ENCODE assay signal across 8 cellular contexts in the genomic region with DNA sequence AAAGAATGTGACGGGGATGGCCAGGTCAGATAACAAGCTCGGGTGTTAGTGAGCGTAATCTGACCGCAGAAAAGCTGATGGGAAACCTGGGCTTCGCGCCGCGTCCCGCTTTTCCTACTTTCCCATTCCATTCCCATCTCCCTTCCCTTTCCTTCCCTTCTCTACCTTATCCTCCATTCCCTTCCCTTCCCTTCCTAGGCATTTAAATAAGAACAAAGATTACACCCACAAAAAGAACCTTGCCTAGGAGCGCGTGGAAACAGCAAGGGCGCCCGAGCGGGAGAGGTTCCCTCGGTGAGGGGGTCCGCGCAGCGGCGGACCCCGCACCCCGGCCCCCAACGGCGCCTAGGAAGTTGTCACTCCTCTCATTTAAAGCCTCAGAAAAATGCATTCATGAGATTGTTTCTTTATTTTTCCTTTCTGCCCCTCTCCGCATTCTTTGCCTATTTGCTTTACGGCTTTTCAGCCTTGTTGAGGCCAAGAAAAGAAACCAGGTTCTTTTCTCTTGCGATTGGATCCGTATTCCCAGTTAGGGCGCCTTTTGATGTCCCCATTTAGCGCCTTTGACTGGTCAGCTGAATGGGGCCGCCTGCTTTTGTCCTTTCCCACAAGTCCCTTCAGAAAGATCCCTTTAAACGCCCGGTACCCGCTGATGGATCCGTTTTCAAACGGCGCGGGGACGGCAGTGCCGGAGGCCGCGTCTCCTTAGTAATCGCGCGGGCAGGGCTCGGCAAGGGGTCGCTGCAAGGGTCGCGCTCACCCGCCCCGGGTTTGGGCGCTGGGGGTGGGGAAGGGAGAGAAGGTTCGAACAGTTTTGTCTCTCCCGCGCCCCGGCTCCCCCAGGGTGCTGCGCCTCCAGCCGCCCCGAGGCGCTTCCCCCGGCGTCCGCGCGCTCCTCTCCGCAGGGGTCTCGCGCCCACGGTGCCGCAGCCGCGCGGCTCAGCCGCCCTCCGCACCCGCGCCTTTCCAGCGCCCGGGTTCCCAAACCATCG. TPM values are rescaled to one million over a fixed set of nuclear protein-coding genes. Genes with fewer than 3 reads are reported as not detected.
DNase-seq lines count a peak whose midpoint lies in the region; ATAC-seq and TF ChIP-seq lines count a peak whose summit lies in the region.

No MANE protein-coding gene starts in this region.

- no peak overlapping the region for H3K27ac Mint-ChIP-seq in naive thymus-derived CD8-positive, alpha-beta T cell

- 0 out of 2 replicates have a peak overlapping the region, but pooled peaks have one; percentile 41 for H2AFZ ChIP-seq in GM23248

- no peaks in the 10 kb centered on the region for H4K20me1 ChIP-seq in GM23248 (ENCODE audit: insufficient read depth)

- H3K27me3 ChIP-seq in GM23248 (replicated peaks; ENCODE audit: insufficient read depth), result peaks cover 77% of the 10 kb centered on the region
- peaks cover 10 to 40% of the 10 kb centered on the region in 2 donors for H3K27me3 ChIP-seq in uterus

- H3K9ac ChIP-seq in GM23248, result no peak overlapping the region

- peaks cover 42 to 70% (median 60%) of the 10 kb centered on the region in 5 donors for H3K27me3 Mint-ChIP-seq in naive thymus-derived CD8-positive, alpha-beta T cell

- CTCF ChIA-PET in AG04449 (lab: Yijun Ruan, JAX), result interaction anchor here (1.0 to 3.6 kb wide), 3 partner anchors 183 to 601 kb away, joined by 4 to 15 read pairs (median 5); no protein-coding TSS in a partner anchor

- 1% methylated on average over 60 to 64 of the region's 79 CpGs for WGBS in GM23248 (ENCODE audit: low coverage in 1 of 2, low lambda C conversion rate in 2 of 2, missing lambda C conversion rate in 2 of 2), 2 experiments

- no peak for DNase-seq in AG04449 (ENCODE audit: low read depth, low spot score)
- DNase-seq in GM23248, result peak; percentile 26
- DNase-seq in ecto neural progenitor cell (ENCODE audit: low spot score), result peak; percentile 63
- DNase-seq in naive thymus-derived CD8-positive, alpha-beta T cell, result no peak
- DNase-seq in NCI-H2196 treated with DMSO at 0.1 percent for 48 hours (lab: John Stamatoyannopoulos, UW; ENCODE audit: unreplicated experiment), result no peak
- DNase-seq in NCI-H524 treated with DMSO at 0.1 percent for 48 hours (lab: John Stamatoyannopoulos, UW), result no peak
- DNase-seq in uterus, result no peak
- DNase-seq in KBM-7, result no peak

- no peaks in the 10 kb centered on the region for H3K36me3 Mint-ChIP-seq in naive thymus-derived CD8-positive, alpha-beta T cell

- in situ Hi-C loops in GM23248 (cut with MboI) (loop anchor here (10.0 kb wide), 2 partner anchors 186 to 596 kb away; no protein-coding TSS in a partner anchor), KBM-7 (cut with MboI; ENCODE audit: low pct_unique_long_range_greater_than_20kb, low sequenced_read_pairs) (loop anchor here (25.0 kb wide), 1 partner anchor 194 kb away; no protein-coding TSS in a partner anchor)

- H3K9me3 Mint-ChIP-seq in naive thymus-derived CD8-positive, alpha-beta T cell, result no peaks in the 10 kb centered on the region

- no peaks in the 10 kb centered on the region for H3F3A ChIP-seq in GM23248 (ENCODE audit: insufficient read depth)

- H3K36me3 ChIP-seq in GM23248 (ENCODE audit: low read depth), result no peaks in the 10 kb centered on the region
- H3K36me3 ChIP-seq in uterus, result no peaks in the 10 kb centered on the region

- H3K4me3 ChIP-seq in AG04449 (ENCODE audit: low read depth, low read length), result peak overlapping the region; percentile 6
- H3K4me3 ChIP-seq in GM23248, result peak overlapping the region; percentile 57
- H3K4me3 ChIP-seq in uterus, result peak overlapping the region in 1 of 2 donors; percentile 31

- H3K79me2 ChIP-seq in GM23248 (ENCODE audit: insufficient read depth), result no peaks in the 10 kb centered on the region

- peaks cover 12 to 41% (median 22%) of the 10 kb centered on the region in 4 donors for H3K4me1 Mint-ChIP-seq in naive thymus-derived CD8-positive, alpha-beta T cell

- no peak for ATAC-seq in naive thymus-derived CD8-positive, alpha-beta T cell

- no peak for TF ChIP-seq CTCF in AG04449 (IDR thresholded peaks at IDR 0.05; ENCODE audit: insufficient read depth, low read length, missing control alignments)
- TF ChIP-seq CTCF in uterus (IDR thresholded peaks at IDR 0.05), result no peak

- peak overlapping the region; percentile 62 for H3K4me2 ChIP-seq in GM23248 (ENCODE audit: unreplicated experiment)

- intact Hi-C loops in uterus (cut with DNase I; ENCODE audit: low total_unique reads), result no loop called here

- H3K4me1 ChIP-seq in GM23248 (ENCODE audit: insufficient read depth), result no peaks in the 10 kb centered on the region
- peaks cover 0 to 15% of the 10 kb centered on the region in 2 donors for H3K4me1 ChIP-seq in uterus

- no peaks in the 10 kb centered on the region for H3K9me2 ChIP-seq in GM23248 (ENCODE audit: insufficient read depth)

- H3K9me3 ChIP-seq in GM23248 (ENCODE audit: low read depth), result no peaks in the 10 kb centered on the region
- H3K9me3 ChIP-seq in uterus, result no peaks in the 10 kb centered on the region

- H3K27ac ChIP-seq in GM23248 (no peak overlapping the region), uterus (no peak overlapping the region)

- peak overlapping the region; percentile 41 to 85 (median 73) for H3K4me3 Mint-ChIP-seq in naive thymus-derived CD8-positive, alpha-beta T cell

- POLR2A ChIA-PET in AG04449 (lab: Yijun Ruan, JAX), result no interaction called here
- POLR2A ChIA-PET in naive thymus-derived CD8-positive, alpha-beta T cell (lab: Charles Lee), result no interaction called here

- TF ChIP-seq POLR2A in uterus (IDR thresholded peaks at IDR 0.05), result no peak

RNA-seq across cellular contexts. Expression of gene TMEM33, which starts 54.1 kb away (rescaled TPM):
- 30.4 and 44.6 TPM in 2 replicates for total RNA-seq in GM23248 (2014; rRNA removed; shearing (Covaris generic))
- polyA plus RNA-seq in GM23248 (2016; fragmentation: Nextera tagmentation; extraction: Ambion mirVana), result 44.0 and 44.6 TPM in 2 replicates
- 10 to 100 TPM; 35.4 to 40.1 TPM for total RNA-seq in naive thymus-derived CD8-positive, alpha-beta T cell
- 10 to 100 TPM in 2 of 3 donors, 1 to 10 TPM in 1; 9.8 to 16.6 (median 15.2) TPM for polyA plus RNA-seq in naive thymus-derived CD8-positive, alpha-beta T cell
- 10 to 100 TPM; 30.9 to 61.1 (median 47.8) TPM for total RNA-seq in uterus

Comparison
In these comparisons a context has a peak if more than half of its experiments do, and no peak if none do; other contexts are left out.
1. DNase-seq: peak in GM23248 (single experiment) and ecto neural progenitor cell (single experiment); none in AG04449 (single experiment), naive thymus-derived CD8-positive, alpha-beta T cell (0 of 10), NCI-H2196 treated with DMSO at 0.1 percent for 48 hours (single experiment), NCI-H524 treated with DMSO at 0.1 percent for 48 hours (single experiment), uterus (0 of 2) and KBM-7 (single experiment).